ENCODE assay signal across 30 cellular contexts in the genomic region with DNA sequence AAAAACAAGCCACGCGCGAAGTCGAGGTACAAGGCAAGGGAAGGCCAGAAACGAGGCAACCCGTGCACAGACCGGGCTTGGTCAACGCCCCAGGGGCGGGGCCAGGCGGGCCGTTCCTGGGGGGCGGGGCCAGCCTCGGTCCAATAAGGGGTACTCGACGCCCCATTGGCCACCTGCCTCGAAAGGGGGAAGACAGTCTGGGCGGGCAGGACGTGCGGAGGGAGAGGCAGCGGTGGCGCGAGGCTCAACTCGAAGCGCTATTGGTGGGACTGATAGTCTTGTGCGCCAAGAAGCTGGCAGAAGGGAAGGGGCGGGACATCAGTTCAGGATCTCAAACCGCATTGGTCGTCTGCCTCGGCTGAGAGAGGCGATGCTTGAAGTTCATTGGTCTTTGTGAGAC. TPM values are rescaled to one million over a fixed set of nuclear protein-coding genes. Genes with fewer than 3 reads are reported as not detected.
A peak's percentile ranks its signal among the peaks of the same experiment; 100 is the strongest.
DNase-seq lines count a peak whose midpoint lies in the region; ATAC-seq and TF ChIP-seq lines count a peak whose summit lies in the region.
"Had no signal": no experiment of that assay in that cellular context is flagged by ENCODE, and none has a peak within 500 bp of the region (broad histone marks: within the 10 kb centered on the region; RNA-seq: fewer than 3 reads in every experiment).

A gene with protein sequence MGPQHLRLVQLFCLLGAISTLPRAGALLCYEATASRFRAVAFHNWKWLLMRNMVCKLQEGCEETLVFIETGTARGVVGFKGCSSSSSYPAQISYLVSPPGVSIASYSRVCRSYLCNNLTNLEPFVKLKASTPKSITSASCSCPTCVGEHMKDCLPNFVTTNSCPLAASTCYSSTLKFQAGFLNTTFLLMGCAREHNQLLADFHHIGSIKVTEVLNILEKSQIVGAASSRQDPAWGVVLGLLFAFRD (minus strand): TSS at position 83 of the 400 bp plus-strand sequence. CDS start 5,398 bp downstream, outside the sequence.

- CTCF ChIA-PET in HEK293T (lab: Yijun Ruan, JAX): no interaction called here

- H3K4me3 Mint-ChIP-seq in endodermal cell: no peak within 1 kb of the TSS
- H3K4me3 Mint-ChIP-seq: activated naive CD8-positive, alpha-beta T cell treated with anti-CD3 and anti-CD28 coated beads, Interleukin-2, amount 50 U/mL, for 24 hours; HFFc6; naive thymus-derived CD8-positive, alpha-beta T cell; stimulated activated effector memory CD8-positive, alpha-beta T cell treated with anti-CD3 and anti-CD28 coated beads, Interleukin-12 subunit alpha, Interleukin-12 subunit beta, amount 100 ng/mL, for 72 hours had no signal

- TF ChIP-seq CTCF in endodermal cell (conservative IDR thresholded peaks at IDR 0.05) (no peak), body of pancreas (IDR thresholded peaks at IDR 0.05) (no peak), breast epithelium (IDR thresholded peaks at IDR 0.05) (no peak)

- POLR2A ChIA-PET in HEK293T (lab: Yijun Ruan, JAX): no interaction called here

- intact Hi-C loops in body of pancreas (cut with DNase I): no loop called here
- intact Hi-C loops in breast epithelium (cut with DNase I; ENCODE audit: low total_unique reads): no loop called here

- H3K27me3 ChIP-seq in endodermal cell (ENCODE audit: control insufficient read depth, insufficient read depth, low read length, poor library complexity, severe bottlenecking) (no peaks in the 10 kb centered on the region), body of pancreas (no peaks in the 10 kb centered on the region), breast epithelium (no peaks in the 10 kb centered on the region)
- H3K27me3 ChIP-seq: BLaER1 treated with 17β-estradiol and CSF1 and Interleukin-3, amounts not matched to agents 10 nM and 100 nM; Peyer's patch had no signal

- DNase-seq in activated effector memory CD4-positive, alpha-beta T cell treated with anti-CD3 and anti-CD28 coated beads, Interleukin-2, amount 50 U/mL, for 16 hours: peak; percentile 54
- DNase-seq in activated effector memory CD4-positive, alpha-beta T cell treated with Interleukin-2 at 50 U/mL for 16 hours: no peak
- DNase-seq in HEK293T (ENCODE audit: extremely low spot score) (no peak), endodermal cell (peak; percentile 68), body of pancreas (no peak), globus pallidus (ENCODE audit: low spot score) (no peak), breast epithelium (ENCODE audit: low spot score in 2 of 2) (no peak)
- DNase-seq: activated CD4-positive, alpha-beta T cell treated with anti-CD3 and anti-CD28 coated beads, Interleukin-2, amount 50 U/mL, for 4 hours; activated gamma-delta T cell treated with Interleukin-2 at 50 U/mL for 16 hours; activated naive CD8-positive, alpha-beta T cell treated with anti-CD3 and anti-CD28 coated beads, Interleukin-2, amount 50 U/mL, for 24 hours; cerebellar nuclear complex; EL; HFFc6; hippocampal formation; left ventricle myocardium inferior; MG63; naive thymus-derived CD8-positive, alpha-beta T cell; NCI-H1417 treated with DMSO at 0.1 percent for 48 hours; NCI-H524; occipital lobe; Peyer's patch; retina; small intestine; substantia nigra had no signal

- no peaks in the 10 kb centered on the region for H3K36me3 Mint-ChIP-seq in endodermal cell (ENCODE audit: low read depth)
- H3K36me3 Mint-ChIP-seq: naive thymus-derived CD8-positive, alpha-beta T cell; stimulated activated effector memory CD8-positive, alpha-beta T cell treated with anti-CD3 and anti-CD28 coated beads, Interleukin-12 subunit alpha, Interleukin-12 subunit beta, amount 100 ng/mL, for 72 hours had no signal

- ATAC-seq in body of pancreas: no peak
- ATAC-seq: activated naive CD8-positive, alpha-beta T cell treated with anti-CD3 and anti-CD28 coated beads, Interleukin-2, amount 50 U/mL, for 24 hours; naive thymus-derived CD8-positive, alpha-beta T cell; stimulated activated effector memory CD8-positive, alpha-beta T cell treated with anti-CD3 and anti-CD28 coated beads, Interleukin-12 subunit alpha, Interleukin-12 subunit beta, amount 100 ng/mL, for 72 hours had no signal

- H3K27me3 Mint-ChIP-seq in endodermal cell (ENCODE audit: insufficient read depth): peaks cover 26% of the 10 kb centered on the region

- H3K9ac ChIP-seq in endodermal cell (ENCODE audit: extremely low read depth, low read length, poor library complexity, severe bottlenecking): no peak within 1 kb of the TSS
- H3K9ac ChIP-seq: BLaER1 treated with 17β-estradiol and CSF1 and Interleukin-3, amounts not matched to agents 10 nM and 100 nM had no signal

- H3K36me3 ChIP-seq in endodermal cell (ENCODE audit: control insufficient read depth, insufficient read depth, low read length) (no peaks in the 10 kb centered on the region), body of pancreas (replicated peaks in 1 of 2; ENCODE audit: insufficient read depth in 1 of 2, low read depth in 2 of 2) (no peaks in the 10 kb centered on the region), breast epithelium (no peaks in the 10 kb centered on the region)
- H3K36me3 ChIP-seq: BLaER1 treated with 17β-estradiol and CSF1 and Interleukin-3, amounts not matched to agents 10 nM and 100 nM; left ventricle myocardium inferior; MG63; Peyer's patch had no signal

- H3K9me3 ChIP-seq in endodermal cell (ENCODE audit: control insufficient read depth, low read length) (no peaks in the 10 kb centered on the region), body of pancreas (no peaks in the 10 kb centered on the region), breast epithelium (no peaks in the 10 kb centered on the region)
- H3K9me3 ChIP-seq: left ventricle myocardium inferior, MG63, Peyer's patch had no signal

- H3K4me1 ChIP-seq in endodermal cell (ENCODE audit: control insufficient read depth, insufficient read depth, low read length): no peaks in the 10 kb centered on the region
- no peaks in the 10 kb centered on the region for H3K4me1 ChIP-seq in body of pancreas
- H3K4me1 ChIP-seq in breast epithelium: no peaks in the 10 kb centered on the region
- H3K4me1 ChIP-seq: left ventricle myocardium inferior, Peyer's patch had no signal

- no peak within 1 kb of the TSS for H3K27ac Mint-ChIP-seq in endodermal cell
- H3K27ac Mint-ChIP-seq: activated naive CD8-positive, alpha-beta T cell treated with anti-CD3 and anti-CD28 coated beads, Interleukin-2, amount 50 U/mL, for 24 hours; HFFc6; stimulated activated effector memory CD8-positive, alpha-beta T cell treated with anti-CD3 and anti-CD28 coated beads, Interleukin-12 subunit alpha, Interleukin-12 subunit beta, amount 100 ng/mL, for 72 hours had no signal

- WGBS in endodermal cell (ENCODE audit: insufficient coverage in 1 of 2, insufficient read length in 1 of 2), 2 experiments: 86 to 94% methylated on average over 20 to 30 of the region's 30 CpGs
- WGBS in body of pancreas, 2 donors: 74 to 75% methylated on average over 28 to 29 of the region's 30 CpGs

- H3K4me3 ChIP-seq in endodermal cell (ENCODE audit: low read length) (no peak within 1 kb of the TSS), body of pancreas (no peak within 1 kb of the TSS), breast epithelium (no peak within 1 kb of the TSS)
- H3K4me3 ChIP-seq: BLaER1 treated with 17β-estradiol and CSF1 and Interleukin-3, amounts not matched to agents 10 nM and 100 nM; left ventricle myocardium inferior; MG63; Peyer's patch had no signal

- no peak within 1 kb of the TSS for H3K27ac ChIP-seq in endodermal cell (ENCODE audit: low read depth, low read length)
- H3K27ac ChIP-seq in body of pancreas: no peak within 1 kb of the TSS
- H3K27ac ChIP-seq in breast epithelium: no peak within 1 kb of the TSS
- H3K27ac ChIP-seq: BLaER1 treated with 17β-estradiol and CSF1 and Interleukin-3, amounts not matched to agents 10 nM and 100 nM; epithelial cell of prostate; left ventricle myocardium inferior; Peyer's patch had no signal

- H3K9me3 Mint-ChIP-seq in endodermal cell: peaks cover 6% of the 10 kb centered on the region
- H3K9me3 Mint-ChIP-seq: activated naive CD8-positive, alpha-beta T cell treated with anti-CD3 and anti-CD28 coated beads, Interleukin-2, amount 50 U/mL, for 24 hours; naive thymus-derived CD8-positive, alpha-beta T cell had no signal

- H3K4me1 Mint-ChIP-seq in endodermal cell: no peaks in the 10 kb centered on the region
- H3K4me1 Mint-ChIP-seq: activated naive CD8-positive, alpha-beta T cell treated with anti-CD3 and anti-CD28 coated beads, Interleukin-2, amount 50 U/mL, for 24 hours; stimulated activated effector memory CD8-positive, alpha-beta T cell treated with anti-CD3 and anti-CD28 coated beads, Interleukin-12 subunit alpha, Interleukin-12 subunit beta, amount 100 ng/mL, for 72 hours had no signal

- no peak for TF ChIP-seq POLR2A in body of pancreas (IDR thresholded peaks at IDR 0.05)
- TF ChIP-seq POLR2A in breast epithelium (IDR thresholded peaks at IDR 0.05): no peak

TF ChIP-seq in HEK293T, 16 proteins besides CTCF, POLR2A, EP300 and RAD21:
- TF ChIP-seq HDGF (IDR thresholded peaks at IDR 0.05; ENCODE audit: borderline replicate concordance) (no peak), L3MBTL2 (conservative IDR thresholded peaks at IDR 0.05) (peak; percentile 54), FOXK2 (IDR thresholded peaks at IDR 0.05) (no peak)

RNA-seq across cellular contexts. Expression of the gene that starts here (rescaled TPM):
- not detected for total RNA-seq in endodermal cell
- polyA plus RNA-seq in endodermal cell (2013, experiment 1 of 2): not detected
- polyA plus RNA-seq in endodermal cell (2013, experiment 2 of 2): not detected
- total RNA-seq in body of pancreas: not detected
- not detected for total RNA-seq in breast epithelium
- total RNA-seq: fibroblast of villous mesenchyme; HFFc6; left ventricle myocardium inferior; naive thymus-derived CD8-positive, alpha-beta T cell; occipital lobe; Peyer's patch; T-helper 1 cell treated with Interleukin-12 subunit alpha and Interleukin-12 subunit beta and Interleukin-4 antibody, amounts not matched to agents 30 ng/mL and 1 ng/mL, for 36 hours; ureter had no signal
- polyA plus RNA-seq: naive thymus-derived CD8-positive, alpha-beta T cell; small intestine had no signal

Comparison
In these comparisons a context has a peak if more than half of its experiments do, and no peak if none do; other contexts are left out.
1. Peak in DNase-seq in endodermal cell; RNA of the gene not detected or under 1 TPM.